Comparison of ENCODE assay signal across 11 cellular contexts in genomic region chr11:44192701-44193100, GRCh38.
"Had no signal": no experiment of that assay in that cellular context is flagged by ENCODE, and none has a peak within 500 bp of the region (broad histone marks: within the 10 kb centered on the region; RNA-seq: fewer than 3 reads in every experiment).

No MANE protein-coding gene starts in this region.

- H3K4me3 ChIP-seq: coronary artery, tibial nerve had no signal

- H3K27me3 Mint-ChIP-seq: naive thymus-derived CD8-positive, alpha-beta T cell had no signal

- DNase-seq: caudate nucleus; effector CD4-positive, alpha-beta T cell; foreskin melanocyte; head of caudate nucleus; left colon; naive thymus-derived CD8-positive, alpha-beta T cell; nucleus accumbens; right cardiac atrium; small intestine had no signal

- H3K4me1 ChIP-seq: tibial nerve had no signal

- H3K27ac ChIP-seq: coronary artery, tibial nerve had no signal

- ATAC-seq: left colon; naive thymus-derived CD8-positive, alpha-beta T cell; right cardiac atrium had no signal

- H3K27me3 ChIP-seq: tibial nerve had no signal

- H3K4me3 Mint-ChIP-seq: naive thymus-derived CD8-positive, alpha-beta T cell had no signal
